In genomic region chr6:47256361-47256760, GRCh38 we compare ENCODE assay signal across 21 cellular contexts.
"Had no signal": no experiment of that assay in that cellular context is flagged by ENCODE, and none has a peak within 500 bp of the region (broad histone marks: within the 10 kb centered on the region; RNA-seq: fewer than 3 reads in every experiment).

No MANE protein-coding gene starts in this region.

- H3K9me3 ChIP-seq: gastrocnemius medialis, testis had no signal

- H3K27ac ChIP-seq: gastrocnemius medialis, skin epidermis, testis had no signal

- H3K4me1 ChIP-seq: gastrocnemius medialis, testis had no signal

- H3K27ac Mint-ChIP-seq: activated CD8-positive, alpha-beta T cell treated with anti-CD3 and anti-CD28 coated beads, Interleukin-2, amount 10 ng/mL, durations not matched to agents 7 days and 5 days; activated naive CD4-positive, alpha-beta T cell treated with anti-CD3 and anti-CD28 coated beads for 36 hours; activated T-cell treated with anti-CD3 and anti-CD28 coated beads, Interleukin-2, amount 50 U/mL, for 24 hours; activated T-helper 2 cell treated with anti-CD3 and anti-CD28 coated beads, Interferon-gamma antibody, Interleukin-2, Interleukin-4, amounts not matched to agents 10 μg/mL and 5 μg/mL and 100 μg/mL, durations not matched to agents 14 hours and 24 hours and 36 hours; effector memory CD8-positive, alpha-beta T cell; nephron progenitor cell; stimulated activated naive CD8-positive, alpha-beta T cell treated with anti-CD3 and anti-CD28 coated beads, Interleukin-15, Interleukin-2, amounts not matched to agents 100 ng/mL and 50 ng/mL, for 24 hours; T-cell; type B pancreatic cell had no signal

- H3K36me3 ChIP-seq: gastrocnemius medialis had no signal

- ATAC-seq: activated CD8-positive, alpha-beta T cell treated with anti-CD3 and anti-CD28 coated beads, Interleukin-2, amount 10 ng/mL, durations not matched to agents 7 days and 5 days; effector memory CD8-positive, alpha-beta T cell; gastrocnemius medialis; left lobe of liver; T-cell had no signal

- H3K36me3 Mint-ChIP-seq: T-cell had no signal

- FAIRE-seq: kidney had no signal

- DNase-seq: activated CD4-positive, alpha-beta T cell treated with anti-CD3 and anti-CD28 coated beads for 48 hours; activated CD4-positive, CD25-positive, alpha-beta regulatory T cell; activated CD8-positive, alpha-beta T cell treated with anti-CD3 and anti-CD28 coated beads, Interleukin-2, amount 10 ng/mL, durations not matched to agents 7 days and 5 days; activated naive CD4-positive, alpha-beta T cell treated with anti-CD3 and anti-CD28 coated beads for 36 hours; activated T-cell treated with anti-CD3 and anti-CD28 coated beads, Interleukin-2, amount 50 U/mL, for 24 hours; effector memory CD8-positive, alpha-beta T cell; gastrocnemius medialis; head of caudate nucleus; kidney; mammary epithelial cell; nephron progenitor cell; nucleus accumbens; posterior cingulate gyrus; retina; T-cell; testis had no signal

- H3K9me3 Mint-ChIP-seq: activated naive CD4-positive, alpha-beta T cell treated with anti-CD3 and anti-CD28 coated beads for 36 hours; activated T-cell treated with anti-CD3 and anti-CD28 coated beads, Interleukin-2, amount 50 U/mL, for 24 hours; activated T-helper 2 cell treated with anti-CD3 and anti-CD28 coated beads, Interferon-gamma antibody, Interleukin-2, Interleukin-4, amounts not matched to agents 10 μg/mL and 5 μg/mL and 100 μg/mL, durations not matched to agents 14 hours and 24 hours and 36 hours; effector memory CD8-positive, alpha-beta T cell; nephron progenitor cell; stimulated activated naive CD8-positive, alpha-beta T cell treated with anti-CD3 and anti-CD28 coated beads, Interleukin-15, Interleukin-2, amounts not matched to agents 100 ng/mL and 50 ng/mL, for 24 hours; T-cell; type B pancreatic cell had no signal

- H3K27me3 ChIP-seq: gastrocnemius medialis, testis had no signal

- H3K4me3 Mint-ChIP-seq: activated CD8-positive, alpha-beta T cell treated with anti-CD3 and anti-CD28 coated beads, Interleukin-2, amount 10 ng/mL, durations not matched to agents 7 days and 5 days; activated naive CD4-positive, alpha-beta T cell treated with anti-CD3 and anti-CD28 coated beads for 36 hours; activated T-cell treated with anti-CD3 and anti-CD28 coated beads, Interleukin-2, amount 50 U/mL, for 24 hours; effector memory CD8-positive, alpha-beta T cell; nephron progenitor cell; stimulated activated naive CD8-positive, alpha-beta T cell treated with anti-CD3 and anti-CD28 coated beads, Interleukin-15, Interleukin-2, amounts not matched to agents 100 ng/mL and 50 ng/mL, for 24 hours; T-cell; type B pancreatic cell had no signal

- H3K4me3 ChIP-seq: gastrocnemius medialis, skin epidermis, testis had no signal

- H3K27me3 Mint-ChIP-seq: type B pancreatic cell had no signal
